In genomic region chr22:37221424-37222336, GRCh38 we compare ENCODE assay signal across 14 cellular contexts. TPM values are rescaled to one million over a fixed set of nuclear protein-coding genes. Genes with fewer than 3 reads are reported as not detected.
DNase-seq lines count a peak whose midpoint lies in the region; ATAC-seq, FAIRE-seq and TF ChIP-seq lines count a peak whose summit lies in the region.
"Had no signal": no experiment of that assay in that cellular context is flagged by ENCODE, and none has a peak within 500 bp of the region (broad histone marks: within the 10 kb centered on the region; RNA-seq: fewer than 3 reads in every experiment).

No MANE protein-coding gene starts in this region.

- CTCF ChIA-PET in CD8-positive, alpha-beta T cell (lab: Charles Lee): interaction anchor here (1.3 to 5.9 kb wide), 10 partner anchors 8 to 142 kb away, joined by 3 to 45 read pairs (median 6); no protein-coding TSS in a partner anchor
- CTCF ChIA-PET in PC-9 (lab: Charles Lee): no interaction called here

- H3K27me3 Mint-ChIP-seq in CD8-positive, alpha-beta T cell (ENCODE audit: low read depth): no peaks in the 10 kb centered on the region
- H3K27me3 Mint-ChIP-seq in activated T-helper 2 cell treated with anti-CD3 and anti-CD28 coated beads, Interferon-gamma antibody, Interleukin-2, Interleukin-4, amounts not matched to agents 10 μg/mL and 5 μg/mL and 100 μg/mL, durations not matched to agents 14 hours and 24 hours and 36 hours (ENCODE audit: low read depth): no peaks in the 10 kb centered on the region
- no peaks in the 10 kb centered on the region for H3K27me3 Mint-ChIP-seq in naive thymus-derived CD8-positive, alpha-beta T cell

- no TSS peak for BruUV-seq in PC-9 (replicated peaks; lab: Mats Ljungman, UMichigan)

- ATAC-seq in CD8-positive, alpha-beta T cell: no peak
- no peak for ATAC-seq in naive thymus-derived CD8-positive, alpha-beta T cell

- no peak for TF ChIP-seq CTCF in CD8-positive, alpha-beta T cell (IDR thresholded peaks at IDR 0.05)
- no peak; the same call in 1 of the 2 replicates for TF ChIP-seq CTCF in PC-9 (conservative IDR thresholded peaks at IDR 0.05)

- H3K4me3 ChIP-seq in CD8-positive, alpha-beta T cell (ENCODE audit: low read depth, low read length): peak overlapping the region; percentile 16
- no peak overlapping the region for H3K4me3 ChIP-seq in PC-9
- H3K4me3 ChIP-seq: suprapubic skin had no signal

- peak overlapping the region; percentile 95 for H3K27ac Mint-ChIP-seq in CD8-positive, alpha-beta T cell
- H3K27ac Mint-ChIP-seq in activated T-helper 2 cell treated with anti-CD3 and anti-CD28 coated beads, Interferon-gamma antibody, Interleukin-2, Interleukin-4, amounts not matched to agents 10 μg/mL and 5 μg/mL and 100 μg/mL, durations not matched to agents 14 hours and 24 hours and 36 hours: peak overlapping the region; percentile 85
- H3K27ac Mint-ChIP-seq in naive thymus-derived CD8-positive, alpha-beta T cell: peak overlapping the region; percentile 86 to 99 (median 97)

- H3K36me3 Mint-ChIP-seq in CD8-positive, alpha-beta T cell: peaks cover 44% of the 10 kb centered on the region
- peaks cover 69% of the 10 kb centered on the region for H3K36me3 Mint-ChIP-seq in activated T-helper 2 cell treated with anti-CD3 and anti-CD28 coated beads, Interferon-gamma antibody, Interleukin-2, Interleukin-4, amounts not matched to agents 10 μg/mL and 5 μg/mL and 100 μg/mL, durations not matched to agents 14 hours and 24 hours and 36 hours (ENCODE audit: low read depth)
- peaks cover 0 to 33% (median 30%) of the 10 kb centered on the region in 3 donors for H3K36me3 Mint-ChIP-seq in naive thymus-derived CD8-positive, alpha-beta T cell

- intact Hi-C loops in CD8-positive, alpha-beta T cell (cut with DNase I, micrococcal nuclease): loop anchor here in 1 of 2 experiments (1.0 kb wide), 1 partner anchor 9 kb away; no protein-coding TSS in a partner anchor
- intact Hi-C loops in activated T-helper 2 cell treated with anti-CD3 and anti-CD28 coated beads, Interferon-gamma antibody, Interleukin-2, Interleukin-4, amounts not matched to agents 10 μg/mL and 5 μg/mL and 100 μg/mL, durations not matched to agents 14 hours and 24 hours and 36 hours (cut with micrococcal nuclease): loop anchor here (1.0 kb wide), 1 partner anchor 9 kb away; no protein-coding TSS in a partner anchor
- intact Hi-C loops in PC-9 (cut with micrococcal nuclease; ENCODE audit: unreplicated experiment): no loop called here

- H3K9me2 ChIP-seq in PC-9 (ENCODE audit: insufficient read depth): no peaks in the 10 kb centered on the region

- no peaks in the 10 kb centered on the region for H3K79me2 ChIP-seq in PC-9 (ENCODE audit: low read depth)

- H3K27ac ChIP-seq in CD8-positive, alpha-beta T cell (ENCODE audit: low read depth, low read length): peak overlapping the region; percentile 53
- H3K27ac ChIP-seq in PC-9: no peak overlapping the region
- H3K27ac ChIP-seq: suprapubic skin had no signal

- no peak for DNase-seq in CD8-positive, alpha-beta T cell
- DNase-seq in GM19239 (ENCODE audit: insufficient read length, low spot score) (no peak), DMS79 (lab: John Stamatoyannopoulos, UW) (no peak), NCI-H2029 treated with DMSO at 0.1 percent for 48 hours (lab: John Stamatoyannopoulos, UW) (no peak), PC-9 (no peak), T1000 (lab: John Stamatoyannopoulos, UW) (no peak)
- DNase-seq in activated T-helper 2 cell treated with anti-CD3 and anti-CD28 coated beads, Interferon-gamma antibody, Interleukin-2, Interleukin-4, amounts not matched to agents 10 μg/mL and 5 μg/mL and 100 μg/mL, durations not matched to agents 14 hours and 24 hours and 36 hours (ENCODE audit: low spot score): no peak
- no peak for DNase-seq in naive thymus-derived CD8-positive, alpha-beta T cell
- DNase-seq: foreskin melanocyte, NCI-H1092, NCI-H524 treated with DMSO at 0.1 percent for 48 hours, SIG-M5 had no signal

- peaks cover 11% of the 10 kb centered on the region; the same call in 1 of the 2 replicates for H3F3A ChIP-seq in PC-9 (ENCODE audit: insufficient read depth, low read depth)

- H3K4me3 Mint-ChIP-seq in CD8-positive, alpha-beta T cell: peak overlapping the region; percentile 75
- no peak overlapping the region for H3K4me3 Mint-ChIP-seq in activated T-helper 2 cell treated with anti-CD3 and anti-CD28 coated beads, Interferon-gamma antibody, Interleukin-2, Interleukin-4, amounts not matched to agents 10 μg/mL and 5 μg/mL and 100 μg/mL, durations not matched to agents 14 hours and 24 hours and 36 hours (ENCODE audit: low read depth)
- peak overlapping the region; percentile 65 to 91 (median 81) for H3K4me3 Mint-ChIP-seq in naive thymus-derived CD8-positive, alpha-beta T cell

- no peak overlapping the region for H2AFZ ChIP-seq in PC-9

- H3K4me1 Mint-ChIP-seq in CD8-positive, alpha-beta T cell (ENCODE audit: low read depth): peaks cover 96% of the 10 kb centered on the region
- peaks cover 83% of the 10 kb centered on the region for H3K4me1 Mint-ChIP-seq in activated T-helper 2 cell treated with anti-CD3 and anti-CD28 coated beads, Interferon-gamma antibody, Interleukin-2, Interleukin-4, amounts not matched to agents 10 μg/mL and 5 μg/mL and 100 μg/mL, durations not matched to agents 14 hours and 24 hours and 36 hours (ENCODE audit: low read depth)
- H3K4me1 Mint-ChIP-seq in naive thymus-derived CD8-positive, alpha-beta T cell: peaks cover 58 to 99% (median 98%) of the 10 kb centered on the region in 4 donors

- H3K4me1 ChIP-seq in CD8-positive, alpha-beta T cell (ENCODE audit: insufficient read depth, low read length): peaks cover 97% of the 10 kb centered on the region
- no peaks in the 10 kb centered on the region for H3K4me1 ChIP-seq in PC-9 (replicated peaks; ENCODE audit: insufficient read depth)
- H3K4me1 ChIP-seq: suprapubic skin had no signal

- H3K36me3 ChIP-seq in CD8-positive, alpha-beta T cell (ENCODE audit: insufficient read depth, low read length): peaks cover 18% of the 10 kb centered on the region
- H3K36me3 ChIP-seq in PC-9 (ENCODE audit: low read depth): no peaks in the 10 kb centered on the region
- H3K36me3 ChIP-seq: suprapubic skin had no signal

- no peaks in the 10 kb centered on the region for H3K9me3 ChIP-seq in CD8-positive, alpha-beta T cell (ENCODE audit: low read length)
- H3K9me3 ChIP-seq in PC-9 (ENCODE audit: insufficient read depth, low read depth): no peaks in the 10 kb centered on the region; the same call in 1 of the 2 replicates
- H3K9me3 ChIP-seq: suprapubic skin had no signal

- no peak overlapping the region for H3K4me2 ChIP-seq in PC-9

- FAIRE-seq in GM19239 (lab: Jason Lieb, UNC): peak; percentile 18

- H3K9me3 Mint-ChIP-seq in CD8-positive, alpha-beta T cell: no peaks in the 10 kb centered on the region
- peaks cover 16% of the 10 kb centered on the region for H3K9me3 Mint-ChIP-seq in activated T-helper 2 cell treated with anti-CD3 and anti-CD28 coated beads, Interferon-gamma antibody, Interleukin-2, Interleukin-4, amounts not matched to agents 10 μg/mL and 5 μg/mL and 100 μg/mL, durations not matched to agents 14 hours and 24 hours and 36 hours
- H3K9me3 Mint-ChIP-seq in naive thymus-derived CD8-positive, alpha-beta T cell: peaks cover 0 to 4% (median 0%) of the 10 kb centered on the region in 9 donors

- H4K20me1 ChIP-seq in PC-9 (ENCODE audit: insufficient read depth): no peaks in the 10 kb centered on the region

- H3K27me3 ChIP-seq in CD8-positive, alpha-beta T cell (ENCODE audit: insufficient read depth, low read length): no peaks in the 10 kb centered on the region
- H3K27me3 ChIP-seq in PC-9 (ENCODE audit: insufficient read depth, low read depth): no peaks in the 10 kb centered on the region

- POLR2A ChIA-PET in CD8-positive, alpha-beta T cell (lab: Charles Lee): interaction anchor here (0.6 to 11.7 kb wide), 12 partner anchors 8 to 265 kb away, joined by 3 to 118 read pairs (median 6); partner anchors contain the start of genes MFNG and RAC2
- POLR2A ChIA-PET in naive thymus-derived CD8-positive, alpha-beta T cell (lab: Charles Lee): interaction anchor here (1.1 to 31.6 kb wide), 8 partner anchors 17 to 264 kb away, joined by 3 to 1090 read pairs (median 7); partner anchors contain the start of genes IL2RB, RAC2 and SSTR3
- POLR2A ChIA-PET in PC-9 (lab: Charles Lee; ENCODE audit: unreplicated experiment): no interaction called here

RNA-seq across cellular contexts. Expression of gene SSTR3, which starts 9.4 kb away (rescaled TPM):
- total RNA-seq in CD8-positive, alpha-beta T cell: 1 to 10 TPM; 2.6 to 3.1 TPM
- 0.64 and 0.75 TPM in 2 replicates for total RNA-seq in activated T-helper 2 cell treated with anti-CD3 and anti-CD28 coated beads, Interferon-gamma antibody, Interleukin-2, Interleukin-4, amounts not matched to agents 10 μg/mL and 5 μg/mL and 100 μg/mL, durations not matched to agents 14 hours and 24 hours and 36 hours
- 10 to 100 TPM; 13.5 to 13.7 TPM for total RNA-seq in naive thymus-derived CD8-positive, alpha-beta T cell
- polyA plus RNA-seq in naive thymus-derived CD8-positive, alpha-beta T cell: 1 to 10 TPM; 2.9 to 7.3 (median 4.2) TPM
- total RNA-seq in PC-9 (2021): not detected in 2 replicates
- total RNA-seq: dermis microvascular lymphatic vessel endothelial cell, suprapubic skin had no signal

RNA-seq across cellular contexts. Expression of gene RAC2, which starts 22.4 kb away (rescaled TPM):
- total RNA-seq in CD8-positive, alpha-beta T cell: 100 to 1,000 TPM; 152 to 159 TPM
- 499 and 506 TPM in 2 replicates for total RNA-seq in activated T-helper 2 cell treated with anti-CD3 and anti-CD28 coated beads, Interferon-gamma antibody, Interleukin-2, Interleukin-4, amounts not matched to agents 10 μg/mL and 5 μg/mL and 100 μg/mL, durations not matched to agents 14 hours and 24 hours and 36 hours
- total RNA-seq in naive thymus-derived CD8-positive, alpha-beta T cell: 100 to 1,000 TPM; 295 to 297 TPM
- polyA plus RNA-seq in naive thymus-derived CD8-positive, alpha-beta T cell: 1,000 to 10,000 TPM in 2 of 3 donors, 100 to 1,000 TPM in 1; 740 to 1,115 (median 1,110) TPM
- total RNA-seq in PC-9 (2021): 79.9 and 90.5 TPM in 2 replicates

RNA-seq across cellular contexts. Expression of gene C1QTNF6, which starts 33.6 kb away (rescaled TPM):
- 10 to 100 TPM; 12.0 to 12.9 TPM for total RNA-seq in CD8-positive, alpha-beta T cell
- 7.5 and 7.7 TPM in 2 replicates for total RNA-seq in activated T-helper 2 cell treated with anti-CD3 and anti-CD28 coated beads, Interferon-gamma antibody, Interleukin-2, Interleukin-4, amounts not matched to agents 10 μg/mL and 5 μg/mL and 100 μg/mL, durations not matched to agents 14 hours and 24 hours and 36 hours
- 10 to 100 TPM; 24.6 to 25.7 TPM for total RNA-seq in naive thymus-derived CD8-positive, alpha-beta T cell
- polyA plus RNA-seq in naive thymus-derived CD8-positive, alpha-beta T cell: 1 to 10 TPM in 2 of 3 donors, under 1 TPM in 1; 0.68 to 4.0 (median 1.7) TPM
- total RNA-seq in PC-9 (2021): 72.2 and 85.9 TPM in 2 replicates
